7 cellular contexts compared by ENCODE assay signal in the genomic region with DNA sequence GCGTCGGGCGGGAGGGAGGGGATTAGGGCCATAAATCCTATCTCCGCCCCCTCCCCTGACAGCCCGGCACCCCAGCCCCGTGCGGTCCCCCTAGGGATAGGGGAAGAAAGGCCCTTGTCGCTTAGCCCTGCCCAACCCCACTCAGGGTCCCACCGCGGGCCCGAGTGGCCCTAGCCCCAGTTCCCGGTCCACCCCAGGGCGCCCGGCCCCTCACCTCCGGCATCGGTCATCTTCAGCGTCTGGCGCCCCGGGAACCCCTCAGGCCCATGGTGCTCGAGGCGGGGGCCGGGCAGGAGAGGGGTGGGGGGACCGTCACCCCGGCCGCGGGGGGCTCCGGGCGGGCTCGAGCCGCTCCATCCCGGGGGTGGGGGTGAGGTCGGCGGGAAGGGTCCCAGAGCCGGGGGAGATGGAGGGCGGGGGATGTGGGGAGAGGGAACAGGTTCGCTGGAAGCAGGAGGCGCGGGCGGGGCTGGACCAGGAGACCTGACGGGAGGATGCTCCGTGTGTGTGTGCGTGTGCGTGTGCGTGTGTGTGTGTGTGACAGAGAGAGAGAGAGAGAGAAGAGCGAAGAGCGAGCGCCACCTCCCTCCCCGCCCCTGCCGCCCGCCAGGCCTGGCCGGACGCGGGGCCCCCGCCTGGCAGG. TPM values are rescaled to one million over a fixed set of nuclear protein-coding genes. Genes with fewer than 3 reads are reported as not detected.
A peak's percentile ranks its signal among the peaks of the same experiment; 100 is the strongest.
DNase-seq lines count a peak whose midpoint lies in the region; ATAC-seq, FAIRE-seq and TF ChIP-seq lines count a peak whose summit lies in the region.

No MANE protein-coding gene starts in this region.

- intact Hi-C loops in tibial artery (cut with DNase I; ENCODE audit: low total_unique reads): no loop called here

- peaks cover 26% of the 10 kb centered on the region for H4K20me1 ChIP-seq in astrocyte (ENCODE audit: insufficient read depth, low read length)

- H3K27ac ChIP-seq in astrocyte (ENCODE audit: low read depth, low read length): no peak overlapping the region
- peak overlapping the region; percentile 52 to 62 for H3K27ac ChIP-seq in tibial artery

- FAIRE-seq in astrocyte (lab: Jason Lieb, UNC): no peak

- H3K9me3 Mint-ChIP-seq in astrocyte (ENCODE audit: unreplicated experiment) (no peaks in the 10 kb centered on the region), immature natural killer cell (no peaks in the 10 kb centered on the region)

- H3K4me3 Mint-ChIP-seq in astrocyte (ENCODE audit: unreplicated experiment) (peak overlapping the region; percentile 85), immature natural killer cell (peak overlapping the region; percentile 70 to 87 (median 76))

- H3K4me2 ChIP-seq in astrocyte (ENCODE audit: low read length): peak overlapping the region; percentile 95

- H2AFZ ChIP-seq in astrocyte (ENCODE audit: low read depth, low read length): no peak overlapping the region

- DNase-seq in GM12864 (ENCODE audit: low read depth) (no peak), NCI-H82 treated with DMSO at 0.1 percent for 48 hours (lab: John Stamatoyannopoulos, UW; ENCODE audit: unreplicated experiment) (peak; percentile 35), astrocyte (ENCODE audit: low read depth) (peak; percentile 46), immature natural killer cell (peak in 2 of 3 donors; percentile 46 to 60), tibial artery (peak in 1 of 2 donors; percentile 78), globus pallidus (ENCODE audit: low spot score) (no peak)

- H3K27me3 Mint-ChIP-seq in astrocyte (ENCODE audit: low read depth, unreplicated experiment): peaks cover 4% of the 10 kb centered on the region
- H3K27me3 Mint-ChIP-seq in immature natural killer cell (ENCODE audit: low read depth in 3 of 3): peaks cover 12 to 20% (median 12%) of the 10 kb centered on the region in 3 donors

- H3K27ac Mint-ChIP-seq in astrocyte (ENCODE audit: unreplicated experiment) (no peak overlapping the region), immature natural killer cell (peak overlapping the region in 4 of 6 donors; percentile 48 to 84 (median 72))

- H3K79me2 ChIP-seq in astrocyte (ENCODE audit: insufficient read depth, low read length): peaks cover 5% of the 10 kb centered on the region

- H3K36me3 Mint-ChIP-seq in astrocyte (ENCODE audit: low read depth, unreplicated experiment) (no peaks in the 10 kb centered on the region), immature natural killer cell (no peaks in the 10 kb centered on the region)

- TF ChIP-seq CTCF in GM12864 (IDR thresholded peaks at IDR 0.05; ENCODE audit: low read depth, low read length, missing control alignments): no peak
- TF ChIP-seq CTCF in astrocyte (IDR thresholded peaks at IDR 0.05; ENCODE audit: insufficient read depth, low read depth, low read length): no peak
- TF ChIP-seq CTCF in tibial artery (IDR thresholded peaks at IDR 0.05): no peak

- no peak for ATAC-seq in HG03521 (IDR thresholded peaks at IDR 0.05; ENCODE audit: unreplicated experiment)

- peak overlapping the region; percentile 79 for H3K9ac ChIP-seq in astrocyte (ENCODE audit: low read length)

- no peaks in the 10 kb centered on the region for H3K9me3 ChIP-seq in astrocyte (ENCODE audit: insufficient read depth, low read depth, low read length)
- no peaks in the 10 kb centered on the region for H3K9me3 ChIP-seq in tibial artery

- H3K27me3 ChIP-seq in astrocyte (ENCODE audit: insufficient read depth, low read length): no peaks in the 10 kb centered on the region
- peaks cover 0 to 4% of the 10 kb centered on the region in 2 donors for H3K27me3 ChIP-seq in tibial artery

- H3K36me3 ChIP-seq in astrocyte (ENCODE audit: insufficient read depth, low read length) (no peaks in the 10 kb centered on the region), tibial artery (peaks cover 0 to 4% (median 0%) of the 10 kb centered on the region in 3 donors)

- peak overlapping the region; percentile 31 for H3K4me3 ChIP-seq in GM12864 (ENCODE audit: low read depth, low read length)
- peak overlapping the region; percentile 45 for H3K4me3 ChIP-seq in astrocyte (ENCODE audit: insufficient read depth, low read depth, low read length)
- peak overlapping the region; percentile 50 to 59 for H3K4me3 ChIP-seq in tibial artery

- H3K4me1 ChIP-seq in astrocyte (ENCODE audit: insufficient read depth, low read length) (peaks cover 17% of the 10 kb centered on the region), tibial artery (peaks cover 0 to 53% (median 47%) of the 10 kb centered on the region in 4 donors)

- peaks cover 23% of the 10 kb centered on the region for H3K4me1 Mint-ChIP-seq in astrocyte (ENCODE audit: low read depth, unreplicated experiment)
- H3K4me1 Mint-ChIP-seq in immature natural killer cell: peaks cover 32 to 41% of the 10 kb centered on the region in 2 donors

RNA-seq across cellular contexts. Expression of gene SAMD14, which starts 0.5 kb away (rescaled TPM):
- total RNA-seq in astrocyte: 9.7 and 10.8 TPM in 2 replicates
- polyA plus RNA-seq in immature natural killer cell: 1 to 10 TPM in 1 of 3 donors, not detected in 2; 1.2 TPM

RNA-seq across cellular contexts. Expression of gene PPP1R9B, which starts 21.1 kb away (rescaled TPM):
- 73.6 and 75.9 TPM in 2 replicates for total RNA-seq in astrocyte
- polyA plus RNA-seq in immature natural killer cell: 1 to 10 TPM in 1 of 3 donors, under 1 TPM in 2; 0.25 to 2.0 (median 0.66) TPM

RNA-seq across cellular contexts. Expression of gene PDK2, which starts 34.3 kb away (rescaled TPM):
- 25.8 and 26.8 TPM in 2 replicates for total RNA-seq in astrocyte
- 10 to 100 TPM; 36.5 to 54.5 (median 43.8) TPM for polyA plus RNA-seq in immature natural killer cell

RNA-seq across cellular contexts. Expression of gene SGCA, which starts 36.4 kb away (rescaled TPM):
- 0.32 TPM in 1 of 2 replicates, not detected in the other for total RNA-seq in astrocyte
- polyA plus RNA-seq in immature natural killer cell: not detected

Comparison
In these comparisons a context has a peak if more than half of its experiments do, and no peak if none do; other contexts are left out.
1. DNase-seq: peak in NCI-H82 treated with DMSO at 0.1 percent for 48 hours (single experiment), astrocyte (single experiment) and immature natural killer cell (2 of 3); none in GM12864 (single experiment) and globus pallidus (single experiment).
2. Peak in every context shown above with its lines, with median percentiles within 50 percentile points of each other: H3K4me3 ChIP-seq.